ENCODE assay signal across 1 cellular context in genomic region chr11:64742940-64743590, GRCh38.
TF ChIP-seq lines count a peak whose summit lies in the region.

No MANE protein-coding gene starts in this region.

TF ChIP-seq in HepG2, 621 proteins besides CTCF, POLR2A, EP300 and RAD21 (continued from another document):
- TF ChIP-seq ZNF280B (CRISPR knock-in tag; IDR thresholded peaks at IDR 0.05; ENCODE audit: borderline replicate concordance) (peak; percentile 52; the same call in 1 of the 2 replicates), MAZ (IDR thresholded peaks at IDR 0.05; ENCODE audit: borderline replicate concordance, low read depth, low read length) (peak; percentile 39; the same call in 1 of the 2 replicates), MAZ (CRISPR knock-in tag; IDR thresholded peaks at IDR 0.05; ENCODE audit: low read depth) (no peak; the same call in 1 of the 2 replicates), HMGXB4 (CRISPR knock-in tag; IDR thresholded peaks at IDR 0.05; ENCODE audit: borderline replicate concordance in 1 of 2, low read depth in 1 of 2) (peak in 1 of 2 experiments; percentile 72; a peak in 2 of 4 replicates), ZNF790 (CRISPR knock-in tag; IDR thresholded peaks at IDR 0.05; ENCODE audit: borderline replicate concordance) (no peak; the same call in 1 of the 2 replicates), RORA (CRISPR knock-in tag; IDR thresholded peaks at IDR 0.05) (no peak), MXI1 (IDR thresholded peaks at IDR 0.05; ENCODE audit: borderline replicate concordance, low read depth, low read length) (no peak), NR2C2 (CRISPR knock-in tag; IDR thresholded peaks at IDR 0.05; ENCODE audit: borderline replicate concordance) (0 out of 2 replicates have a peak, but pooled peaks have one; percentile 40), ZNF768 (CRISPR knock-in tag; IDR thresholded peaks at IDR 0.05) (peak; percentile 33), FIP1L1 (IDR thresholded peaks at IDR 0.05; ENCODE audit: borderline replicate concordance, insufficient read depth, low read depth, low read length) (no peak), ZNF337 (CRISPR knock-in tag; IDR thresholded peaks at IDR 0.05; ENCODE audit: borderline replicate concordance, low read depth) (no peak), BCL6 (CRISPR knock-in tag; IDR thresholded peaks at IDR 0.05) (0 out of 2 replicates have a peak, but pooled peaks have one; percentile 21), SP5 (CRISPR knock-in tag; IDR thresholded peaks at IDR 0.05; ENCODE audit: borderline replicate concordance, low read depth) (0 out of 2 replicates have a peak, but pooled peaks have one; percentile 25), HNF4G (IDR thresholded peaks at IDR 0.05; ENCODE audit: borderline replicate concordance, low read depth, low read length) (no peak), HNF4G (CRISPR knock-in tag; IDR thresholded peaks at IDR 0.05; ENCODE audit: borderline replicate concordance, low read depth) (no peak), ZFYVE20 (CRISPR knock-in tag; IDR thresholded peaks at IDR 0.05; ENCODE audit: borderline replicate concordance, low read depth) (no peak), CC2D1A (CRISPR knock-in tag; IDR thresholded peaks at IDR 0.05) (no peak), SKI (IDR thresholded peaks at IDR 0.05; ENCODE audit: partially characterized antibody) (peak; percentile 18), ERF (CRISPR knock-in tag; IDR thresholded peaks at IDR 0.05) (peak; percentile 63; the same call in 1 of the 2 replicates), ZNF510 (CRISPR knock-in tag; IDR thresholded peaks at IDR 0.05; ENCODE audit: low read depth) (no peak), ZBTB40 (IDR thresholded peaks at IDR 0.05) (no peak), ZBTB40 (CRISPR knock-in tag; IDR thresholded peaks at IDR 0.05) (0 out of 2 replicates have a peak, but pooled peaks have one; percentile 31), NFYB (CRISPR knock-in tag; IDR thresholded peaks at IDR 0.05) (no peak), ZNF577 (CRISPR knock-in tag; IDR thresholded peaks at IDR 0.05; ENCODE audit: borderline replicate concordance, low read depth) (no peak)
- TF ChIP-seq, protein P1, sequence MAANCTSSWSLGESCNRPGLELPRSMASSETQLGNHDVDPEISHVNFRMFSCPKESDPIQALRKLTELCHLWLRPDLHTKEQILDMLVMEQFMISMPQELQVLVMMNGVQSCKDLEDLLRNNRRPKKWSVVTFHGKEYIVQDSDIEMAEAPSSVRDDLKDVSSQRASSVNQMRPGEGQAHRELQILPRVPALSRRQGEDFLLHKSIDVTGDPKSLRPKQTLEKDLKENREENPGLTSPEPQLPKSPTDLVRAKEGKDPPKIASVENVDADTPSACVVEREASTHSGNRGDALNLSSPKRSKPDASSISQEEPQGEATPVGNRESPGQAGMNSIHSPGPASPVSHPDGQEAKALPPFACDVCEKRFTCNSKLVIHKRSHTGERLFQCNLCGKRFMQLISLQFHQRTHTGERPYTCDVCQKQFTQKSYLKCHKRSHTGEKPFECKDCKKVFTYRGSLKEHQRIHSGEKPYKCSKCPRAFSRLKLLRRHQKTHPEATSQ (CRISPR knock-in tag; IDR thresholded peaks at IDR 0.05; ENCODE audit: borderline replicate concordance) = no peak
- TF ChIP-seq, protein P2, sequence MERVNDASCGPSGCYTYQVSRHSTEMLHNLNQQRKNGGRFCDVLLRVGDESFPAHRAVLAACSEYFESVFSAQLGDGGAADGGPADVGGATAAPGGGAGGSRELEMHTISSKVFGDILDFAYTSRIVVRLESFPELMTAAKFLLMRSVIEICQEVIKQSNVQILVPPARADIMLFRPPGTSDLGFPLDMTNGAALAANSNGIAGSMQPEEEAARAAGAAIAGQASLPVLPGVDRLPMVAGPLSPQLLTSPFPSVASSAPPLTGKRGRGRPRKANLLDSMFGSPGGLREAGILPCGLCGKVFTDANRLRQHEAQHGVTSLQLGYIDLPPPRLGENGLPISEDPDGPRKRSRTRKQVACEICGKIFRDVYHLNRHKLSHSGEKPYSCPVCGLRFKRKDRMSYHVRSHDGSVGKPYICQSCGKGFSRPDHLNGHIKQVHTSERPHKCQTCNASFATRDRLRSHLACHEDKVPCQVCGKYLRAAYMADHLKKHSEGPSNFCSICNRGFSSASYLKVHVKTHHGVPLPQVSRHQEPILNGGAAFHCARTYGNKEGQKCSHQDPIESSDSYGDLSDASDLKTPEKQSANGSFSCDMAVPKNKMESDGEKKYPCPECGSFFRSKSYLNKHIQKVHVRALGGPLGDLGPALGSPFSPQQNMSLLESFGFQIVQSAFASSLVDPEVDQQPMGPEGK (CRISPR knock-in tag; IDR thresholded peaks at IDR 0.05) = peak; percentile 10; the same call in 1 of the 2 replicates
